Comparison of ENCODE assay signal across 23 cellular contexts in the genomic region with DNA sequence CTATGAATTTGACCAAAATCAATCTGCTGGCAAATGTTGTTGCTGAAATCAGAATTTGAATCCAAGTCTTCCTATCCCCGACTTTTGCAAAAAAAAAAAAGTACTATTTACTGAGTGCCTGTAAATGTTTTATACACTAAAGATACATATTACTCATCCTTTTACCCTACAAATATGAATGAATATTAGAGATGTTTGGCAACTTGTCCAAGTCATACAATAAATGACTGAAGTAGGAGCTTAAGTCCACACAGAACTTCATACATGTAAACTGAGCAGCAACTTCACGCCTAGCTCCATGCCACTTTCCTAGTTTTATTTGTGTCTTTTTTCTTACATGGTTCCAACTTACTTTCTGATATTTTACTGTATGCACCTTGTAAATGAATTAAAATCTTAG.
"Had no signal": no experiment of that assay in that cellular context is flagged by ENCODE, and none has a peak within 500 bp of the region (broad histone marks: within the 10 kb centered on the region; RNA-seq: fewer than 3 reads in every experiment).

No MANE protein-coding gene starts in this region.

- DNase-seq: kidney; left colon; left lung; lower lobe of right lung; mammary epithelial cell; mesenchymal stem cell; mucosa of descending colon; naive thymus-derived CD4-positive, alpha-beta T cell; ovary; right lobe of liver; stimulated activated CD4-positive, alpha-beta T cell treated with anti-CD3 and anti-CD28 coated beads, Interleukin-1b, Interleukin-23, amount 100 ng/mL, for 48 hours; stimulated activated CD4-positive, alpha-beta T cell treated with anti-CD3 and anti-CD28 coated beads, Interleukin-2, amount 100 ng/mL, for 48 hours; stimulated activated CD4-positive, alpha-beta T cell treated with anti-CD3 and anti-CD28 coated beads, Interleukin-4, amount 100 ng/mL, for 4 hours; stimulated activated CD8-positive, alpha-beta memory T cell treated with anti-CD3 and anti-CD28 coated beads, Interleukin-4, amount 100 ng/mL, for 48 hours; stimulated activated naive CD4-positive, alpha-beta T cell treated with Interleukin-2 at 50 U/mL for 16 hours; stimulated activated naive CD8-positive, alpha-beta T cell treated with anti-CD3 and anti-CD28 coated beads, Interleukin-15, amount 100 ng/mL, for 72 hours; substantia nigra; uterus had no signal

- H3K4me1 ChIP-seq: lower lobe of right lung, right atrium auricular region, right lobe of liver, uterus had no signal

- H3K36me3 ChIP-seq: ovary, uterus had no signal

- FAIRE-seq: kidney had no signal

- H3K27me3 ChIP-seq: left lung, ovary, right atrium auricular region, right lobe of liver, tibial nerve, uterus had no signal

- ATAC-seq: left colon; left lung; lower lobe of right lung; mucosa of descending colon; naive thymus-derived CD4-positive, alpha-beta T cell; natural killer cell treated with Interleukin-12 subunit alpha and Interleukin-12 subunit beta and Interleukin-15 and Interleukin-18, amount 100 ng/mL, for 72 hours; right lobe of liver; stimulated activated memory B cell treated with anti-CD40 and anti-IgM and Interleukin-4, amounts not matched to agents 10 μg/mL and 1 μg/mL and 100 μg/mL, for 72 hours; stimulated activated naive CD8-positive, alpha-beta T cell treated with anti-CD3 and anti-CD28 coated beads, Interleukin-15, amount 100 ng/mL, for 72 hours had no signal

- H3K4me2 ChIP-seq: smooth muscle cell had no signal

- H3K27ac ChIP-seq: left lung, lower lobe of right lung, ovary, right atrium auricular region, right lobe of liver, tibial nerve, uterus had no signal

- H3K4me3 ChIP-seq: left lung, lower lobe of right lung, mucosa of descending colon, ovary, right atrium auricular region, right lobe of liver, smooth muscle cell, tibial nerve, uterus had no signal

- H3K9me3 ChIP-seq: left lung, lower lobe of right lung, mucosa of descending colon, ovary, right atrium auricular region, right lobe of liver, tibial nerve, uterus had no signal
